1 cellular context compared by ENCODE assay signal in genomic region chr1:163321311-163322305, GRCh38.
A peak's percentile ranks its signal among the peaks of the same experiment; 100 is the strongest.
TF ChIP-seq lines count a peak whose summit lies in the region.

Gene NUF2, plus strand, starts transcription at chr1:163321954. Its CDS starts 4,098 bp downstream, at chr1:163326052.

TF ChIP-seq in HEK293, 187 proteins besides CTCF, POLR2A, EP300 and RAD21 (continued from another document and continues in another):
- TF ChIP-seq ZNF148 (tag by site-specific recombination; IDR thresholded peaks at IDR 0.05; ENCODE audit: borderline replicate concordance), result peak; percentile 96
- TF ChIP-seq ZNF747 (tag by site-specific recombination; IDR thresholded peaks at IDR 0.05), result no peak
- peak; percentile 90 for TF ChIP-seq ZNF146 (tag by site-specific recombination; IDR thresholded peaks at IDR 0.05)
- peak; percentile 99 for TF ChIP-seq ZNF2 (tag by site-specific recombination; IDR thresholded peaks at IDR 0.05)
- TF ChIP-seq KLF7 (tag by site-specific recombination; IDR thresholded peaks at IDR 0.05; ENCODE audit: borderline replicate concordance), result peak; percentile 98
- peak; percentile 91 for TF ChIP-seq MZF1 (tag by site-specific recombination; IDR thresholded peaks at IDR 0.05; ENCODE audit: borderline replicate concordance)
- peak; percentile 77 for TF ChIP-seq KLF1 (tag by site-specific recombination; IDR thresholded peaks at IDR 0.05)
- TF ChIP-seq ATF2 (tag by site-specific recombination; IDR thresholded peaks at IDR 0.05; ENCODE audit: low read depth), result peak; percentile 75
- TF ChIP-seq ZNF23 (tag by site-specific recombination; IDR thresholded peaks at IDR 0.05; ENCODE audit: borderline replicate concordance), result 0 out of 2 replicates have a peak, but pooled peaks have one; percentile 58
- no peak for TF ChIP-seq ZNF585B (tag by site-specific recombination; IDR thresholded peaks at IDR 0.05)
- TF ChIP-seq SCRT1 (tag by site-specific recombination; IDR thresholded peaks at IDR 0.05; ENCODE audit: borderline replicate concordance), result peak; percentile 76; the same call in 1 of the 2 replicates
- peak; percentile 98 for TF ChIP-seq INSM2 (tag by site-specific recombination; IDR thresholded peaks at IDR 0.05)
- TF ChIP-seq ZBTB44 (tag by site-specific recombination; IDR thresholded peaks at IDR 0.05), result peak; percentile 78
- TF ChIP-seq SP3 (tag by site-specific recombination; IDR thresholded peaks at IDR 0.05), result peak; percentile 99
- no peak for TF ChIP-seq ZNF670 (tag by site-specific recombination; IDR thresholded peaks at IDR 0.05; ENCODE audit: low read depth)
- TF ChIP-seq ZFP3 (tag by site-specific recombination; IDR thresholded peaks at IDR 0.05; ENCODE audit: low read depth), result peak; percentile 14; the same call in 1 of the 2 replicates
- peak; percentile 96; the same call in 1 of the 2 replicates for TF ChIP-seq ZNF626 (tag by site-specific recombination; IDR thresholded peaks at IDR 0.05)
- TF ChIP-seq ZNF341 (tag by site-specific recombination; IDR thresholded peaks at IDR 0.05; ENCODE audit: low read depth), result peak; percentile 83
- TF ChIP-seq ZNF311 (tag by site-specific recombination; IDR thresholded peaks at IDR 0.05; ENCODE audit: borderline replicate concordance), result no peak
- TF ChIP-seq PBX3 (CRISPR knock-in tag; IDR thresholded peaks at IDR 0.05), result peak; percentile 98
- TF ChIP-seq HOXD13 (CRISPR knock-in tag; IDR thresholded peaks at IDR 0.05; ENCODE audit: borderline replicate concordance), result peak; percentile 95; the same call in 1 of the 2 replicates
- TF ChIP-seq ZNF10 (tag by site-specific recombination; IDR thresholded peaks at IDR 0.05), result peak; percentile 58; the same call in 1 of the 2 replicates
- peak; percentile 47 for TF ChIP-seq ZNF366 (tag by site-specific recombination; conservative IDR thresholded peaks at IDR 0.05)
- peak; percentile 83 for TF ChIP-seq REST (tag by site-specific recombination; IDR thresholded peaks at IDR 0.05)
- TF ChIP-seq ZNF184 (tag by site-specific recombination; IDR thresholded peaks at IDR 0.05), result peak; percentile 89; the same call in 1 of the 2 replicates
- TF ChIP-seq ZNF701 (tag by site-specific recombination; IDR thresholded peaks at IDR 0.05), result peak; percentile 90
- peak; percentile 81 for TF ChIP-seq ZNF488 (tag by site-specific recombination; IDR thresholded peaks at IDR 0.05)
- TF ChIP-seq ZNF280C (tag by site-specific recombination; IDR thresholded peaks at IDR 0.05), result no peak
- peak; percentile 39; the same call in 1 of the 2 replicates for TF ChIP-seq ZNF157 (tag by site-specific recombination; IDR thresholded peaks at IDR 0.05)
- peak; percentile 92 for TF ChIP-seq ZNF76 (tag by site-specific recombination; IDR thresholded peaks at IDR 0.05; ENCODE audit: borderline replicate concordance, low read depth)
- TF ChIP-seq ZNF239 (tag by site-specific recombination; IDR thresholded peaks at IDR 0.05), result 0 out of 2 replicates have a peak, but pooled peaks have one; percentile 46
- TF ChIP-seq ZNF768 (tag by site-specific recombination; IDR thresholded peaks at IDR 0.05), result peak; percentile 46; the same call in 1 of the 2 replicates
- peak; percentile 62 for TF ChIP-seq ZNF623 (tag by site-specific recombination; IDR thresholded peaks at IDR 0.05)
- no peak for TF ChIP-seq ZNF132 (tag by site-specific recombination; IDR thresholded peaks at IDR 0.05; ENCODE audit: borderline replicate concordance)
- TF ChIP-seq ZBTB26 (tag by site-specific recombination; optimal IDR thresholded peaks at IDR 0.05), result peak; percentile 57
- TF ChIP-seq GFI1B (tag by site-specific recombination; IDR thresholded peaks at IDR 0.05), result peak; percentile 60; the same call in 1 of the 2 replicates
- peak; percentile 99 for TF ChIP-seq KLF17 (tag by site-specific recombination; IDR thresholded peaks at IDR 0.05)
- TF ChIP-seq ZNF114 (tag by site-specific recombination; IDR thresholded peaks at IDR 0.05), result no peak
- TF ChIP-seq ZNF677 (tag by site-specific recombination; IDR thresholded peaks at IDR 0.05), result peak; percentile 70; the same call in 1 of the 2 replicates
- TF ChIP-seq OSR2 (tag by site-specific recombination; IDR thresholded peaks at IDR 0.05), result peak; percentile 49; the same call in 1 of the 2 replicates
- no peak for TF ChIP-seq HOXC10 (CRISPR knock-in tag; IDR thresholded peaks at IDR 0.05)
- TF ChIP-seq ZNF555 (tag by site-specific recombination; conservative IDR thresholded peaks at IDR 0.05), result no peak
- peak; percentile 81 for TF ChIP-seq ZBTB20 (tag by site-specific recombination; IDR thresholded peaks at IDR 0.05)
